Comparison of ENCODE assay signal across 10 cellular contexts in the genomic region with DNA sequence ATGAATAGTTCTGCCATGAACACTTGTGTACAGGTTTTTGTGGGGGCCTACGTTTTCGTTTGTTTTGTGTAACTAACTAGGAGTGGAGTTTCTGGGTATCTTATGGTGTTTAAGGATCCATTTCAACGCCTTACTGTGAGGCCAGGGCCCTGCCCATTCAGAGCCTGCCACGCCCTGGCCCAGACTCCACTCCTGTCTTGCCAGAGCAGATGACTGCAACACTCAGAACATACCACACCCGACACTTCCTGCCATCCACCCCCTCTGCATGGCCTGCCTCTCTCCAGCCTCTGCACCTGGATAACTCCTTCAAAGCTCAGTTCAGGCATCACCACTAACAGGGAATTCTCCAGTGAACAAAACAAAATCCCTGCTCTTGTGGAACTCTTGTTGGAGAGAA. TPM values are rescaled to one million over a fixed set of nuclear protein-coding genes. Genes with fewer than 3 reads are reported as not detected.
DNase-seq lines count a peak whose midpoint lies in the region; ATAC-seq and TF ChIP-seq lines count a peak whose summit lies in the region.
"Had no signal": no experiment of that assay in that cellular context is flagged by ENCODE, and none has a peak within 500 bp of the region (broad histone marks: within the 10 kb centered on the region; RNA-seq: fewer than 3 reads in every experiment).

No MANE protein-coding gene starts in this region.

- H3K27ac ChIP-seq in breast epithelium (no peak overlapping the region), thymus (ENCODE audit: low read depth) (peak overlapping the region; percentile 67), coronary artery (no peak overlapping the region)
- H3K27ac ChIP-seq: psoas muscle had no signal

- peaks cover 14% of the 10 kb centered on the region for H3K9me3 Mint-ChIP-seq in MCF 10A (ENCODE audit: unreplicated experiment)
- peaks cover 5% of the 10 kb centered on the region for H3K9me3 Mint-ChIP-seq in activated naive CD8-positive, alpha-beta T cell (ENCODE audit: low read depth)

- no peak overlapping the region for H3K4me3 Mint-ChIP-seq in MCF 10A (ENCODE audit: unreplicated experiment)
- no peak overlapping the region for H3K4me3 Mint-ChIP-seq in activated naive CD8-positive, alpha-beta T cell

- intact Hi-C loops in MCF 10A (cut with micrococcal nuclease) (no loop called here), breast epithelium (cut with DNase I; ENCODE audit: low total_unique reads) (no loop called here)

- H3K4me3 ChIP-seq in breast epithelium: no peak overlapping the region
- H3K4me3 ChIP-seq in thymus (ENCODE audit: low read length): no peak overlapping the region
- no peak overlapping the region for H3K4me3 ChIP-seq in coronary artery
- H3K4me3 ChIP-seq: psoas muscle had no signal

- H3K4me1 ChIP-seq in breast epithelium (no peaks in the 10 kb centered on the region), thymus (ENCODE audit: control insufficient read depth, insufficient read depth, low read length) (peaks cover 59% of the 10 kb centered on the region)
- H3K4me1 ChIP-seq: psoas muscle had no signal

- H3K27me3 Mint-ChIP-seq in MCF 10A (ENCODE audit: insufficient read depth, unreplicated experiment): no peaks in the 10 kb centered on the region
- no peaks in the 10 kb centered on the region for H3K27me3 Mint-ChIP-seq in activated naive CD8-positive, alpha-beta T cell

- WGBS in thymus: 54% methylated on average over 5 of the region's 5 CpGs

- no peaks in the 10 kb centered on the region for H3K36me3 ChIP-seq in breast epithelium
- no peaks in the 10 kb centered on the region for H3K36me3 ChIP-seq in thymus (ENCODE audit: control insufficient read depth, insufficient read depth)

- BruUV-seq in MCF 10A (replicated peaks; lab: Mats Ljungman, UMichigan): no TSS peak

- H3K27ac Mint-ChIP-seq in MCF 10A (ENCODE audit: low read depth, unreplicated experiment): peak overlapping the region; percentile 66
- H3K27ac Mint-ChIP-seq in activated naive CD8-positive, alpha-beta T cell: peak overlapping the region; percentile 79

- no peaks in the 10 kb centered on the region for H3K27me3 ChIP-seq in breast epithelium
- H3K27me3 ChIP-seq in thymus (ENCODE audit: control insufficient read depth, insufficient read depth): no peaks in the 10 kb centered on the region

- POLR2A ChIA-PET in MCF 10A (lab: Yijun Ruan, JAX): interaction anchor here (0.7 kb wide), 1 partner anchor 11 kb away, joined by 3 read pairs; no protein-coding TSS in a partner anchor

- no peak for ATAC-seq in GM18861 (IDR thresholded peaks at IDR 0.05; ENCODE audit: unreplicated experiment)
- ATAC-seq: Right ventricle myocardium inferior had no signal

- H3K4me1 Mint-ChIP-seq in MCF 10A (ENCODE audit: insufficient read depth, unreplicated experiment): peaks cover 19% of the 10 kb centered on the region
- peaks cover 68% of the 10 kb centered on the region for H3K4me1 Mint-ChIP-seq in activated naive CD8-positive, alpha-beta T cell (ENCODE audit: low read depth)

- TF ChIP-seq CTCF in MCF 10A (IDR thresholded peaks at IDR 0.05; ENCODE audit: unreplicated experiment): no peak
- TF ChIP-seq CTCF in breast epithelium (IDR thresholded peaks at IDR 0.05): no peak
- no peak for TF ChIP-seq CTCF in coronary artery (IDR thresholded peaks at IDR 0.05)

- H3K36me3 Mint-ChIP-seq in MCF 10A (ENCODE audit: insufficient read depth, unreplicated experiment): no peaks in the 10 kb centered on the region
- peaks cover 7% of the 10 kb centered on the region for H3K36me3 Mint-ChIP-seq in activated naive CD8-positive, alpha-beta T cell

- DNase-seq in MCF 10A (ENCODE audit: unreplicated experiment): peak; percentile 45
- no peak for DNase-seq in breast epithelium (ENCODE audit: low spot score in 2 of 2)
- peak; percentile 35 for DNase-seq in NCI-H226
- no peak for DNase-seq in coronary artery (ENCODE audit: low spot score)
- no peak for DNase-seq in SKM-1 (lab: John Stamatoyannopoulos, UW; ENCODE audit: unreplicated experiment)
- DNase-seq: psoas muscle had no signal

- no peak for TF ChIP-seq POLR2A in breast epithelium (IDR thresholded peaks at IDR 0.05)

- H3K9me3 ChIP-seq in breast epithelium (peaks cover 0 to 9% of the 10 kb centered on the region in 2 donors), thymus (ENCODE audit: control insufficient read depth) (no peaks in the 10 kb centered on the region)
- H3K9me3 ChIP-seq: psoas muscle had no signal

- CTCF ChIA-PET in MCF 10A (lab: Yijun Ruan, JAX): interaction anchor here (0.7 kb wide), 1 partner anchor 31 kb away, joined by 3 read pairs; no protein-coding TSS in a partner anchor

RNA-seq across cellular contexts. Expression of a gene that starts 43.2 kb away (rescaled TPM):
- 2.9 and 3.7 TPM in 2 replicates for total RNA-seq in MCF 10A (2022)
- 100 to 1,000 TPM in 1 of 3 donors, 10 to 100 TPM in 2; 91.8 to 112 (median 95.7) TPM for total RNA-seq in breast epithelium
- polyA plus RNA-seq in thymus: 50.1 TPM

Comparison
In these comparisons a context has a peak if more than half of its experiments do, and no peak if none do; other contexts are left out.
1. DNase-seq: peak in MCF 10A (single experiment) and NCI-H226 (single experiment); none in breast epithelium (0 of 2), coronary artery (single experiment) and SKM-1 (single experiment).
2. RNA of a gene that starts 43.2 kb away (total RNA-seq): 91.8 to 112 TPM in breast epithelium; 2.9 to 3.7 TPM in MCF 10A; every median in the first group is over 10 times any median in the second.